Comparison of ENCODE assay signal across 8 cellular contexts in genomic region chr12:2876431-2877046, GRCh38. TPM values are rescaled to one million over a fixed set of nuclear protein-coding genes. Genes with fewer than 3 reads are reported as not detected.
DNase-seq lines count a peak whose midpoint lies in the region; ATAC-seq and TF ChIP-seq lines count a peak whose summit lies in the region.

No MANE protein-coding gene starts in this region.

- H3K9me3 ChIP-seq in Peyer's patch (no peaks in the 10 kb centered on the region), aorta (ENCODE audit: control insufficient read depth, low read length) (no peaks in the 10 kb centered on the region)

- H3K4me3 ChIP-seq in Peyer's patch (peak overlapping the region; percentile 95 to 99 (median 96)), aorta (ENCODE audit: low read length in 2 of 2) (peak overlapping the region; percentile 87 to 97)

- H3K4me1 Mint-ChIP-seq in CD14-positive monocyte (peaks cover 32% of the 10 kb centered on the region), mesothelial cell of epicardium (peaks cover 21% of the 10 kb centered on the region)

- WGBS in aorta, 2 donors: 5% methylated on average over 36 to 38 of the region's 38 CpGs

- H3K27ac ChIP-seq in Peyer's patch (peak overlapping the region; percentile 96 to 99 (median 96)), aorta (ENCODE audit: low read depth in 1 of 2, low read length in 2 of 2) (no peak overlapping the region)

- H3K9me3 Mint-ChIP-seq in CD14-positive monocyte (no peaks in the 10 kb centered on the region), mesothelial cell of epicardium (no peaks in the 10 kb centered on the region)

- peak overlapping the region in 6 of 7 donors; percentile 57 to 89 (median 80) for H3K27ac Mint-ChIP-seq in CD14-positive monocyte
- peak overlapping the region; percentile 75 for H3K27ac Mint-ChIP-seq in mesothelial cell of epicardium

- peak overlapping the region; percentile 80 to 87 for H3K4me3 Mint-ChIP-seq in CD14-positive monocyte
- H3K4me3 Mint-ChIP-seq in mesothelial cell of epicardium: peak overlapping the region; percentile 73

- H3K27me3 ChIP-seq in Peyer's patch: no peaks in the 10 kb centered on the region
- no peaks in the 10 kb centered on the region for H3K27me3 ChIP-seq in aorta (ENCODE audit: control insufficient read depth in 1 of 2, insufficient read depth in 2 of 2, low read length in 1 of 2)

- H3K4me1 ChIP-seq in Peyer's patch (peaks cover 0 to 16% (median 5%) of the 10 kb centered on the region in 4 donors), aorta (ENCODE audit: control insufficient read depth in 1 of 2, insufficient read depth in 2 of 2, low read length in 2 of 2) (no peaks in the 10 kb centered on the region)

- intact Hi-C loops in CD14-positive monocyte (cut with micrococcal nuclease): loop anchor here (2.0 to 5.0 kb wide), 2 partner anchors 14 to 64 kb away; partner anchors contain the start of genes ITFG2 (in 2 of the 2) and TULP3 (in 1 of the 2)
- intact Hi-C loops in aorta (cut with DNase I): no loop called here

- no peaks in the 10 kb centered on the region for H3K36me3 ChIP-seq in Peyer's patch
- no peaks in the 10 kb centered on the region for H3K36me3 ChIP-seq in aorta (ENCODE audit: control insufficient read depth in 1 of 2, insufficient read depth in 2 of 2, low read length in 1 of 2)

- TF ChIP-seq CTCF in CD14-positive monocyte (IDR thresholded peaks at IDR 0.05): no peak
- TF ChIP-seq CTCF in Peyer's patch (IDR thresholded peaks at IDR 0.05): no peak
- TF ChIP-seq CTCF in mesothelial cell of epicardium (IDR thresholded peaks at IDR 0.05; ENCODE audit: unreplicated experiment): no peak

- DNase-seq in CD14-positive monocyte (ENCODE audit: low spot score): no peak
- DNase-seq in Peyer's patch: no peak
- peak; percentile 45 for DNase-seq in dermis blood vessel endothelial cell
- no peak for DNase-seq in mesothelial cell of epicardium (ENCODE audit: low spot score in 2 of 2, unreplicated experiment in 2 of 2)
- DNase-seq in aorta: peak in 1 of 2 donors; percentile 5
- no peak for DNase-seq in NCI-H526 treated with DMSO at 0.1 percent for 48 hours (lab: John Stamatoyannopoulos, UW)

- H3K36me3 Mint-ChIP-seq in CD14-positive monocyte: peaks cover 4 to 22% of the 10 kb centered on the region in 2 donors
- H3K36me3 Mint-ChIP-seq in mesothelial cell of epicardium: peaks cover 4% of the 10 kb centered on the region

- ATAC-seq in GM18519 (IDR thresholded peaks at IDR 0.05; ENCODE audit: low FRiP score, unreplicated experiment) (peak; percentile 2), HG03064 (IDR thresholded peaks at IDR 0.05; ENCODE audit: low read depth, unreplicated experiment) (peak; percentile 44), aorta (ENCODE audit: low FRiP score) (peak; percentile 26)

- TF ChIP-seq POLR2A in Peyer's patch (IDR thresholded peaks at IDR 0.05): no peak

- H3K27me3 Mint-ChIP-seq in CD14-positive monocyte (ENCODE audit: low read depth in 3 of 3) (peaks cover 0 to 2% (median 0%) of the 10 kb centered on the region in 3 donors), mesothelial cell of epicardium (ENCODE audit: low read depth) (no peaks in the 10 kb centered on the region)

RNA-seq across cellular contexts. Expression of gene FOXM1, which starts 0.4 kb away (rescaled TPM):
- polyA plus RNA-seq in CD14-positive monocyte: not detected
- 10 to 100 TPM in 2 of 4 donors, 1 to 10 TPM in 2; 6.4 to 31.4 (median 11.2) TPM for total RNA-seq in Peyer's patch
- 4.1 and 32.9 TPM in 2 replicates for total RNA-seq in dermis blood vessel endothelial cell
- 22.6 to 25.4 TPM (median 24.9 TPM) in 3 replicates for total RNA-seq in mesothelial cell of epicardium
- total RNA-seq in aorta: 1 to 10 TPM in 1 of 2 donors, under 1 TPM in 1; 0.84 to 1.6 TPM
- 1 to 10 TPM in 1 of 2 donors, under 1 TPM in 1; 0.20 to 6.1 TPM for polyA plus RNA-seq in aorta

RNA-seq across cellular contexts. Expression of gene RHNO1, which starts 0.5 kb away (rescaled TPM):
- polyA plus RNA-seq in CD14-positive monocyte (10 to 100 TPM; 19.8 to 24.7 TPM), aorta (10 to 100 TPM in 1 of 2 donors, 1 to 10 TPM in 1; 5.0 to 11.4 TPM)
- total RNA-seq in Peyer's patch (10 to 100 TPM in 3 of 4 donors, 1 to 10 TPM in 1; 5.8 to 23.0 (median 17.8) TPM), dermis blood vessel endothelial cell (23.3 and 25.8 TPM in 2 replicates), mesothelial cell of epicardium (27.2 to 33.2 TPM (median 28.2 TPM) in 3 replicates), aorta (10 to 100 TPM in 1 of 2 donors, 1 to 10 TPM in 1; 7.9 to 12.5 TPM)

RNA-seq across cellular contexts. Expression of gene TULP3, which starts 14.2 kb away (rescaled TPM):
- 1 to 10 TPM; 1.7 to 2.3 TPM for polyA plus RNA-seq in CD14-positive monocyte
- 10 to 100 TPM in 3 of 4 donors, 1 to 10 TPM in 1; 7.2 to 63.5 (median 12.6) TPM for total RNA-seq in Peyer's patch
- total RNA-seq in dermis blood vessel endothelial cell: 18.4 and 24.0 TPM in 2 replicates
- 24.0 to 26.4 TPM (median 25.2 TPM) in 3 replicates for total RNA-seq in mesothelial cell of epicardium
- total RNA-seq in aorta: 10 to 100 TPM; 22.4 to 35.0 TPM
- polyA plus RNA-seq in aorta: 10 to 100 TPM; 10.5 to 26.6 TPM

RNA-seq across cellular contexts. Expression of gene TEX52, which starts 19.7 kb away (rescaled TPM):
- not detected for polyA plus RNA-seq in CD14-positive monocyte
- total RNA-seq in Peyer's patch: 1 to 10 TPM in 1 of 4 donors, not detected in 3; 2.3 TPM
- total RNA-seq in dermis blood vessel endothelial cell: not detected in 2 replicates
- total RNA-seq in mesothelial cell of epicardium: not detected in 3 replicates
- total RNA-seq in aorta: not detected
- polyA plus RNA-seq in aorta: not detected

RNA-seq across cellular contexts. Expression of gene NRIP2, which starts 41.7 kb away (rescaled TPM):
- polyA plus RNA-seq in CD14-positive monocyte: under 1 TPM; 0.19 to 0.24 TPM
- total RNA-seq in Peyer's patch: not detected
- not detected in 2 replicates for total RNA-seq in dermis blood vessel endothelial cell
- 0.14 TPM in 1 of 3 replicates, not detected in the others for total RNA-seq in mesothelial cell of epicardium
- 1 to 10 TPM; 7.8 to 8.1 TPM for total RNA-seq in aorta
- 1 to 10 TPM; 1.8 to 7.9 TPM for polyA plus RNA-seq in aorta

Comparison
In these comparisons a context has a peak if more than half of its experiments do, and no peak if none do; other contexts are left out.
1. H3K27ac ChIP-seq: peak in Peyer's patch (4 of 4); none in aorta (0 of 2).
2. intact Hi-C loops: an anchor here in CD14-positive monocyte (2.0 to 5.0 kb wide); none called in aorta.
3. Peak in every context shown above with its lines, with median percentiles within 50 percentile points of each other: ATAC-seq.